8 cellular contexts compared by ENCODE assay signal in the genomic region with DNA sequence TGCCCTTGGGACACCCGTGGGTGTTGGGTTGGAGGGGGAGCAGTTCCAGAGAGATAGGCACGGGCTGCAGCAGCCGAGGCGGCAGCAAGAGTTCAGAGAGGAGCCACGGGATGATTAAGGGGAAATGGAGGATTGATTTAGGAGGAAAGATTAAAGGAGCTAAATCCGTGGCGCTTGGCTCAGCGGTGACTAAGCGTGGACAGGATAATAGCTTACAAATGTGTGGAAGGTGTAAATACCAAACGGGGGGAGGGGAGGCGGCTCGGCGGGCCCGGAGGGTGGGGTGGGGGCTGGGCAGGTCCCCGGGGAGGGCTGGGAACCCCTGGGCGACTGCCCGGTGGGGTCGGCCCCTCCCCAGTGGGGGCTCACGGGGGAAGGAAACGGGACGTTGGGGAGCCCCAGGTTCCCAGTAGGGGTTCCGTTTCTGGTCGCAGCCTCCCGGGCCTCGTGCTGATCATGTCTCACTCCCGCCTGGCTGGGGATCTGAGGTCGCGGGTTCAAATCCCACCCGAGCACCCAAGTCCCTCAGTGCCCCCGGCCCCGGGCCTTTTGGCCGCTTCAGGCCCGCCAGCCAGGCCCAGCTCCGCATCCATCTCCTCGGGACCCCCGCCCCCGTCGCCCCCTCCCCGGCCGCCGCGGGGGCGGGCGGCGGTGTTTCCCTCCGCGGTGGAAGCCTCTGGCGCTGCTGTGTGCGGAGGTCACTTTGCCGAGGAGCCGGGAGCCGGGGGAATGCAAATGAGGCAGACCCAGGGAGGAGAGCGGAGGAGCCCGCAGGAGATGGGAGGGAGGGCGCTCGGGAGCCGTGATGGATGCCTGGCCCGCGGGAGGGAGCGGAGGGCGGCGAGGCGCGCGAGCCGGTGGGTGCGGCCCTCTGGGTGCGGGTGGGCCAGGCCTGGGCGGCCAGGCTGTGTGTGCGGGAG. TPM values are rescaled to one million over a fixed set of nuclear protein-coding genes. Genes with fewer than 3 reads are reported as not detected.
DNase-seq lines count a peak whose midpoint lies in the region; TF ChIP-seq lines count a peak whose summit lies in the region.

No MANE protein-coding gene starts in this region.

- H3K4me3 ChIP-seq in adipocyte (ENCODE audit: low read length) (no peak overlapping the region), iPS-15b (ENCODE audit: low read depth, low read length) (peak overlapping the region; percentile 55), tibial nerve (peak overlapping the region in 3 of 4 donors; percentile 1 to 39 (median 11))

- no peaks in the 10 kb centered on the region for H3K9me3 ChIP-seq in adipocyte (ENCODE audit: control insufficient read depth, low read length)
- H3K9me3 ChIP-seq in iPS-15b (ENCODE audit: control insufficient read depth, insufficient read depth, low read length), result no peaks in the 10 kb centered on the region
- no peaks in the 10 kb centered on the region for H3K9me3 ChIP-seq in tibial nerve

- DNase-seq in NOMO-1 treated with DMSO at 0.1 percent for 48 hours (lab: John Stamatoyannopoulos, UW; ENCODE audit: unreplicated experiment) (peak; percentile 20), NOMO-1 (lab: John Stamatoyannopoulos, UW; ENCODE audit: unreplicated experiment in 2 of 2) (no peak), adipocyte (ENCODE audit: low read depth) (peak; percentile 57), tibial nerve (ENCODE audit: low spot score in 2 of 2) (no peak), RPMI8226 (no peak), OCI-M2 (lab: John Stamatoyannopoulos, UW; ENCODE audit: unreplicated experiment) (no peak), DMS 273 treated with DMSO at 0.1 percent for 48 hours (lab: John Stamatoyannopoulos, UW) (no peak)

- H3K9ac ChIP-seq in adipocyte (ENCODE audit: low read length) (peak overlapping the region; percentile 45), iPS-15b (ENCODE audit: low read depth, low read length) (peak overlapping the region; percentile 65)

- H3K36me3 ChIP-seq in adipocyte (ENCODE audit: control insufficient read depth, insufficient read depth, low read length, severe bottlenecking) (no peaks in the 10 kb centered on the region), iPS-15b (ENCODE audit: control insufficient read depth, insufficient read depth, low read length) (no peaks in the 10 kb centered on the region), tibial nerve (no peaks in the 10 kb centered on the region)

- peaks cover 19% of the 10 kb centered on the region for H3K4me1 ChIP-seq in adipocyte (ENCODE audit: control insufficient read depth, insufficient read depth, low read length)
- peaks cover 7% of the 10 kb centered on the region for H3K4me1 ChIP-seq in iPS-15b (ENCODE audit: control insufficient read depth, insufficient read depth, low read length)
- H3K4me1 ChIP-seq in tibial nerve, result peaks cover 0 to 34% (median 11%) of the 10 kb centered on the region in 4 donors

- H3K27ac ChIP-seq in tibial nerve, result peak overlapping the region in 1 of 4 donors; percentile 6

- TF ChIP-seq CTCF in tibial nerve (IDR thresholded peaks at IDR 0.05), result no peak

- H3K27me3 ChIP-seq in adipocyte (replicated peaks; ENCODE audit: control insufficient read depth, insufficient read depth, low read length), result peaks cover 20% of the 10 kb centered on the region
- H3K27me3 ChIP-seq in iPS-15b (ENCODE audit: control insufficient read depth, insufficient read depth, low read length), result peaks cover 31% of the 10 kb centered on the region
- H3K27me3 ChIP-seq in tibial nerve, result peaks cover 0 to 78% of the 10 kb centered on the region in 2 donors

- no peak for TF ChIP-seq POLR2A in tibial nerve (IDR thresholded peaks at IDR 0.05)

- 7 to 9% methylated on average over 51 to 64 of the region's 70 CpGs for WGBS in tibial nerve, 2 donors

- no peak for TF ChIP-seq EP300 in tibial nerve (IDR thresholded peaks at IDR 0.05)

RNA-seq across cellular contexts. Expression of a gene that starts 8.1 kb away (rescaled TPM):
- 1 to 10 TPM in 1 of 4 donors, under 1 TPM in 1, not detected in 2; 0.42 to 3.0 TPM for total RNA-seq in tibial nerve

RNA-seq across cellular contexts. Expression of a gene that starts 21.2 kb away (rescaled TPM):
- 10 to 100 TPM; 51.3 to 91.2 (median 62.9) TPM for total RNA-seq in tibial nerve

RNA-seq across cellular contexts. Expression of a gene that starts 21.5 kb away (rescaled TPM):
- total RNA-seq in tibial nerve, result 1 to 10 TPM; 1.6 to 2.4 (median 1.9) TPM

RNA-seq across cellular contexts. Expression of a gene that starts 23.7 kb away (rescaled TPM):
- 10 to 100 TPM; 18.8 to 29.7 (median 27.8) TPM for total RNA-seq in tibial nerve

RNA-seq across cellular contexts. Expression of a gene that starts 49.0 kb away (rescaled TPM):
- 100 to 1,000 TPM in 2 of 4 donors, 10 to 100 TPM in 2; 85.0 to 135 (median 98.3) TPM for total RNA-seq in tibial nerve

Comparison
In these comparisons a context has a peak if more than half of its experiments do, and no peak if none do; other contexts are left out.
1. DNase-seq: peak in NOMO-1 treated with DMSO at 0.1 percent for 48 hours (single experiment) and adipocyte (single experiment); none in NOMO-1 (0 of 2), tibial nerve (0 of 2), RPMI8226 (single experiment), OCI-M2 (single experiment) and DMS 273 treated with DMSO at 0.1 percent for 48 hours (single experiment).